1 cellular context compared by ENCODE assay signal in the genomic region with DNA sequence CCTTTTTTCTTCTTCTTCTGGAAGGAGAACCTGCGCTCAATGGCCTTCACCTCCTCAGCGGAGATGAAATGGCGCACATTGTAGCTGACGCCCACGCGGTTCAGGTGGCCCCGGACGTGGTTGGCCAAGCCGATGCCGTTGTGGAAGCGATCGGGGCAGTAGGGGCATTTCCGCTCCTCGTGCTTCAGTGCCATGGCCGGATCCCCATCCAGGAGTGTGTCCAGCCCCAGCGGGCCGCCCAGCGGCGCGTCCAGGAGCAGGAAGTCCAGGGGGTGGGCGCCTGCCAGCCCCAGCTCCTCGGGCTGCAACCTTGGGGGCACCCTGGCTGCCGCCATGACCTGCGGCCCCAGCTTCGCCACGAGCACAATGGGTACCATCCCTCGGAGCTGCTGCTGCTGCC.
A peak's percentile ranks its signal among the peaks of the same experiment; 100 is the strongest.
TF ChIP-seq lines count a peak whose summit lies in the region.

No MANE protein-coding gene starts in this region.

TF ChIP-seq in HepG2, 621 proteins besides CTCF, POLR2A, EP300 and RAD21:
- TF ChIP-seq KLF11 (CRISPR knock-in tag; IDR thresholded peaks at IDR 0.05) (no peak), ZNF572 (CRISPR knock-in tag; IDR thresholded peaks at IDR 0.05) (0 out of 2 replicates have a peak, but pooled peaks have one; percentile 50)
TF ChIP-seq in HepG2: peak in this region for 1.
